In genomic region chr5:132072508-132072907, GRCh38 we compare ENCODE assay signal across 34 cellular contexts. TPM values are rescaled to one million over a fixed set of nuclear protein-coding genes. Genes with fewer than 3 reads are reported as not detected.
DNase-seq lines count a peak whose midpoint lies in the region; ATAC-seq and TF ChIP-seq lines count a peak whose summit lies in the region.
"Had no signal": no experiment of that assay in that cellular context is flagged by ENCODE, and none has a peak within 500 bp of the region (broad histone marks: within the 10 kb centered on the region; RNA-seq: fewer than 3 reads in every experiment).

No MANE protein-coding gene starts in this region.

- peak overlapping the region in 3 of 4 donors; percentile 79 to 87 (median 79) for H3K27ac ChIP-seq in upper lobe of left lung
- H3K27ac ChIP-seq: coronary artery, KMS-11, pancreas, thyroid gland had no signal

- TF ChIP-seq EP300 in upper lobe of left lung (IDR thresholded peaks at IDR 0.05) = no peak

- H3K4me1 ChIP-seq in upper lobe of left lung = peaks cover 0 to 43% (median 28%) of the 10 kb centered on the region in 4 donors
- H3K4me1 ChIP-seq: BE2C, pancreas, thyroid gland had no signal

- H3K9me3 ChIP-seq in upper lobe of left lung = no peaks in the 10 kb centered on the region
- H3K9me3 ChIP-seq: BE2C, MG63, pancreas, stomach, thyroid gland had no signal

- WGBS in upper lobe of left lung, 2 donors = 43 to 62% methylated on average over 2 of the region's 2 CpGs

- TF ChIP-seq CTCF in upper lobe of left lung (IDR thresholded peaks at IDR 0.05) (no peak), GM13977 (IDR thresholded peaks at IDR 0.05; ENCODE audit: extremely low read depth, insufficient read depth, missing control alignments) (no peak)

- peaks cover 66% of the 10 kb centered on the region for H3K4me1 Mint-ChIP-seq in activated T-cell treated with anti-CD3 and anti-CD28 coated beads, Interleukin-2, amount 50 U/mL, for 24 hours (ENCODE audit: low read depth)
- H3K4me1 Mint-ChIP-seq in effector memory CD8-positive, alpha-beta T cell (ENCODE audit: low read depth in 2 of 2) = peaks cover 19 to 49% of the 10 kb centered on the region in 2 donors
- H3K4me1 Mint-ChIP-seq: memory B cell, neural crest cell had no signal

- H3K4me3 ChIP-seq in upper lobe of left lung = no peak overlapping the region
- H3K4me3 ChIP-seq: coronary artery, GM12878, MG63, pancreas, skin epidermis, stomach, thyroid gland had no signal

- peak overlapping the region; percentile 47 for H3K27ac Mint-ChIP-seq in activated T-cell treated with anti-CD3 and anti-CD28 coated beads, Interleukin-2, amount 50 U/mL, for 24 hours
- H3K27ac Mint-ChIP-seq in effector memory CD8-positive, alpha-beta T cell = peak overlapping the region; percentile 19 to 70
- H3K27ac Mint-ChIP-seq: activated CD4-positive, alpha-beta memory T cell treated with anti-CD3 and anti-CD28 coated beads for 36 hours; CD8-positive, alpha-beta T cell; memory B cell; T-cell had no signal

- no peak for TF ChIP-seq POLR2A in upper lobe of left lung (IDR thresholded peaks at IDR 0.05)

- no peaks in the 10 kb centered on the region for H3K36me3 ChIP-seq in upper lobe of left lung
- H3K36me3 ChIP-seq: BE2C, MG63, pancreas, stomach, thyroid gland had no signal

- peaks cover 18% of the 10 kb centered on the region for H3K36me3 Mint-ChIP-seq in activated T-cell treated with anti-CD3 and anti-CD28 coated beads, Interleukin-2, amount 50 U/mL, for 24 hours (ENCODE audit: low read depth)
- H3K36me3 Mint-ChIP-seq in effector memory CD8-positive, alpha-beta T cell (ENCODE audit: insufficient read depth) = no peaks in the 10 kb centered on the region
- H3K36me3 Mint-ChIP-seq: CD8-positive, alpha-beta T cell; memory B cell; T-cell had no signal

- H3K4me3 Mint-ChIP-seq in activated T-cell treated with anti-CD3 and anti-CD28 coated beads, Interleukin-2, amount 50 U/mL, for 24 hours = no peak overlapping the region
- H3K4me3 Mint-ChIP-seq in effector memory CD8-positive, alpha-beta T cell = no peak overlapping the region
- H3K4me3 Mint-ChIP-seq: activated CD4-positive, alpha-beta memory T cell treated with anti-CD3 and anti-CD28 coated beads for 36 hours; CD8-positive, alpha-beta T cell; memory B cell; neural crest cell; T-cell had no signal

- in situ Hi-C loops in GM13977 (cut with MboI; ENCODE audit: low pct_unique_long_range_greater_than_20kb, low sequenced_read_pairs, unreplicated experiment) = loop anchor here (25.0 kb wide), 1 partner anchor 290 kb away; the partner anchor contains the start of gene SLC22A5

- H3K27me3 ChIP-seq in upper lobe of left lung = no peaks in the 10 kb centered on the region
- H3K27me3 ChIP-seq: BE2C, MG63, pancreas, stomach, thyroid gland had no signal

- no peak for ATAC-seq in effector memory CD8-positive, alpha-beta T cell (replicated peaks)
- ATAC-seq in upper lobe of left lung (ENCODE audit: low FRiP score in 2 of 2) = peak in 1 of 2 donors; percentile 72
- no peak for ATAC-seq in GM18907 (IDR thresholded peaks at IDR 0.05; ENCODE audit: unreplicated experiment)
- ATAC-seq: CD8-positive, alpha-beta T cell; GM12878; left cardiac atrium; T-cell had no signal

- no peak for DNase-seq in activated T-cell treated with anti-CD3 and anti-CD28 coated beads, Interleukin-2, amount 50 U/mL, for 24 hours
- no peak for DNase-seq in activated T-cell treated with anti-CD3 and anti-CD28 coated beads, Interleukin-2, amount 50 U/mL, for 1 hour
- DNase-seq in NCI-H510A (lab: John Stamatoyannopoulos, UW) (peak; percentile 64), upper lobe of left lung (peak in 1 of 2 donors; percentile 83), GM13977 (ENCODE audit: low spot score) (no peak)
- DNase-seq in effector memory CD8-positive, alpha-beta T cell = no peak
- DNase-seq: activated CD4-positive, alpha-beta memory T cell treated with anti-CD3 and anti-CD28 coated beads for 36 hours; activated CD4-positive, CD25-positive, alpha-beta regulatory T cell; activated gamma-delta T cell; BE2C; caudate nucleus; CD8-positive, alpha-beta T cell; DMS 273 treated with DMSO at 0.1 percent for 48 hours; effector CD8-positive, alpha-beta T cell; H7; hippocampal formation; left cardiac atrium; MG63; NCI-H1105 treated with DMSO at 0.1 percent for 48 hours; NCI-H1930; NCI-H82; retina; stomach; T-cell; thyroid gland had no signal

- H3K9me3 Mint-ChIP-seq in activated T-cell treated with anti-CD3 and anti-CD28 coated beads, Interleukin-2, amount 50 U/mL, for 24 hours = no peaks in the 10 kb centered on the region
- H3K9me3 Mint-ChIP-seq in effector memory CD8-positive, alpha-beta T cell = no peaks in the 10 kb centered on the region
- H3K9me3 Mint-ChIP-seq: activated CD4-positive, alpha-beta memory T cell treated with anti-CD3 and anti-CD28 coated beads for 36 hours; CD8-positive, alpha-beta T cell; memory B cell; neural crest cell; T-cell had no signal

- no peaks in the 10 kb centered on the region for H3K27me3 Mint-ChIP-seq in activated T-cell treated with anti-CD3 and anti-CD28 coated beads, Interleukin-2, amount 50 U/mL, for 24 hours
- H3K27me3 Mint-ChIP-seq in effector memory CD8-positive, alpha-beta T cell = no peaks in the 10 kb centered on the region
- H3K27me3 Mint-ChIP-seq: activated CD4-positive, alpha-beta memory T cell treated with anti-CD3 and anti-CD28 coated beads for 36 hours; memory B cell; T-cell had no signal

RNA-seq across cellular contexts. Expression of gene CSF2, which starts 1.1 kb away (rescaled TPM):
- total RNA-seq in upper lobe of left lung = 1 to 10 TPM in 5 of 6 donors, not detected in 1; 3.9 to 10.0 (median 4.4) TPM
- total RNA-seq: H7, left cardiac atrium, neural crest cell, SK-MEL-5, stomach, thyroid gland had no signal

RNA-seq across cellular contexts. Expression of gene IL3, which starts 12.1 kb away (rescaled TPM):
- total RNA-seq in upper lobe of left lung = not detected
- total RNA-seq: CD8-positive, alpha-beta T cell; GM12878; H7; left cardiac atrium; neural crest cell; pancreas; SK-MEL-5; stomach; T-cell; thyroid gland had no signal
